Comparison of ENCODE assay signal across 37 cellular contexts in the genomic region with DNA sequence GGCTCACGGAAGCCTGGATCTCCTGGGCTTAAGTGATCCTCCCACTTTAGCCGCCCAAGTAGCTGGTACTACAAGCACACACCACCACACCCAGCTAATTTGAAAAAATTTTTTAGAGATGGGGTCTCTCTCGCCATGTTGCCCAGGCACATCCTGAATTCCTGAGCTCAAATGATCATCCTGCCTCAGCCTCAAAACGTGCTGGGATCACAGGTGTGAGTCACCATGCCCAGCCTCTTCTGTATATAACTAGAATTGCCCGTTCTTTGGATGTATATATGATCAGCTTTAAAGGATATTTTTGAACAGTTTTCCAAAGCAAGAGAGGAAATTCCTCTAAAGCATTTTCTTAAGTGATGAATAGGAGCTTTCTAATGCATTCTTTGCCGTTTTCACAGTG. TPM values are rescaled to one million over a fixed set of nuclear protein-coding genes. Genes with fewer than 3 reads are reported as not detected.
"Had no signal": no experiment of that assay in that cellular context is flagged by ENCODE, and none has a peak within 500 bp of the region (broad histone marks: within the 10 kb centered on the region; RNA-seq: fewer than 3 reads in every experiment).

No MANE protein-coding gene starts in this region.

- H3K27ac ChIP-seq: adrenal gland, body of pancreas, brain microvascular endothelial cell, breast epithelium, VCaP had no signal

- H3K27ac Mint-ChIP-seq: activated B cell treated with CpG ODN at 0.5 μM for 24 hours; activated CD4-positive, alpha-beta memory T cell treated with anti-CD3 and anti-CD28 coated beads for 36 hours; activated CD4-positive, alpha-beta T cell treated with anti-CD3 and anti-CD28 coated beads, Interleukin-2, amount 10 ng/mL, durations not matched to agents 24 days and 14 days; activated CD8-positive, alpha-beta T cell treated with anti-CD3 and anti-CD28 coated beads for 36 hours; activated naive CD4-positive, alpha-beta T cell treated with anti-CD3 and anti-CD28 coated beads for 36 hours; activated naive CD4-positive, alpha-beta T cell treated with anti-CD3 and anti-CD28 coated beads, Interleukin-2, amount 50 U/mL, for 72 hours; activated naive CD8-positive, alpha-beta T cell treated with anti-CD3 and anti-CD28 coated beads for 36 hours; activated T-cell treated with anti-CD3 and anti-CD28 coated beads, Interleukin-2, amount 50 U/mL, for 72 hours; activated T-helper 1 cell treated with anti-CD3 and anti-CD28 coated beads, Interleukin-12 subunit alpha, Interleukin-12 subunit beta, Interleukin-2, Interleukin-4 antibody, amounts not matched to agents 30 ng/mL and 10 ng/mL and 1 ng/mL, durations not matched to agents 14 hours and 24 hours and 36 hours; activated T-helper 17 cell treated with anti-CD3 and anti-CD28 coated beads, Interleukin-2, amount 50 U/mL, for 72 hours; T-helper 1 cell treated with Interleukin-12 subunit alpha and Interleukin-12 subunit beta and Interleukin-4 antibody, amounts not matched to agents 30 μg/mL and 1 μg/mL, for 36 hours; T-helper 2 cell treated with Interferon-gamma antibody and Interleukin-4, amounts not matched to agents 5 μg/mL and 100 μg/mL, for 36 hours had no signal

- H3K27me3 Mint-ChIP-seq: activated B cell treated with CpG ODN at 0.5 μM for 24 hours; activated CD4-positive, alpha-beta memory T cell treated with anti-CD3 and anti-CD28 coated beads for 36 hours; activated CD4-positive, alpha-beta T cell treated with anti-CD3 and anti-CD28 coated beads, Interleukin-2, amount 10 ng/mL, durations not matched to agents 24 days and 14 days; activated CD8-positive, alpha-beta T cell treated with anti-CD3 and anti-CD28 coated beads for 36 hours; activated naive CD8-positive, alpha-beta T cell treated with anti-CD3 and anti-CD28 coated beads for 36 hours; activated T-helper 17 cell treated with anti-CD3 and anti-CD28 coated beads, Interleukin-2, amount 50 U/mL, for 72 hours had no signal

- DNase-seq: activated B cell treated with CpG ODN at 0.5 μM for 24 hours; activated CD4-positive, alpha-beta memory T cell treated with anti-CD3 and anti-CD28 coated beads for 36 hours; activated CD4-positive, alpha-beta T cell treated with anti-CD3 and anti-CD28 coated beads for 4 hours; activated CD4-positive, alpha-beta T cell treated with anti-CD3 and anti-CD28 coated beads, Interleukin-2, amount 10 ng/mL, durations not matched to agents 24 days and 14 days; activated CD4-positive, alpha-beta T cell treated with anti-CD3 and anti-CD28 coated beads, Interleukin-2, amount 50 U/mL, for 1 hour; activated CD4-positive, alpha-beta T cell treated with anti-CD3 and anti-CD28 coated beads, Interleukin-2, amount 50 U/mL, for 4 hours; activated CD4-positive, CD25-positive, alpha-beta regulatory T cell treated with anti-CD3 and anti-CD28 coated beads, Interleukin-2, amount 50 U/mL, for 72 hours; activated CD8-positive, alpha-beta memory T cell treated with anti-CD3 and anti-CD28 coated beads, Interleukin-2, amount 50 U/mL, for 4 hours; activated CD8-positive, alpha-beta T cell treated with anti-CD3 and anti-CD28 coated beads for 36 hours; activated effector memory CD4-positive, alpha-beta T cell treated with anti-CD3 and anti-CD28 coated beads, Interleukin-2, amount 50 U/mL, for 16 hours; activated gamma-delta T cell treated with Interleukin-2 at 50 U/mL for 16 hours; activated naive CD4-positive, alpha-beta T cell; activated naive CD4-positive, alpha-beta T cell treated with anti-CD3 and anti-CD28 coated beads for 36 hours; activated naive CD4-positive, alpha-beta T cell treated with anti-CD3 and anti-CD28 coated beads, Interleukin-2, amount 50 U/mL, for 16 hours; activated naive CD8-positive, alpha-beta T cell treated with anti-CD3 and anti-CD28 coated beads for 36 hours; activated T-cell treated with anti-CD3 and anti-CD28 coated beads for 4 hours; activated T-cell treated with anti-CD3 and anti-CD28 coated beads, Interleukin-2, amount 50 U/mL, for 1 hour; activated T-cell treated with anti-CD3 and anti-CD28 coated beads, Interleukin-2, amount 50 U/mL, for 4 hours; activated T-cell treated with anti-CD3 and anti-CD28 coated beads, Interleukin-2, amount 50 U/mL, for 72 hours; adrenal gland; amniotic stem cell; aorta; body of pancreas; brain microvascular endothelial cell; central memory CD4-positive, alpha-beta T cell; T-helper 1 cell; T-helper 2 cell; T-helper 9 cell had no signal

- H3K36me3 Mint-ChIP-seq: activated CD4-positive, alpha-beta memory T cell treated with anti-CD3 and anti-CD28 coated beads for 36 hours; activated naive CD4-positive, alpha-beta T cell treated with anti-CD3 and anti-CD28 coated beads, Interleukin-2, amount 50 U/mL, for 72 hours; activated naive CD8-positive, alpha-beta T cell treated with anti-CD3 and anti-CD28 coated beads for 36 hours had no signal

- H3K4me3 ChIP-seq: adrenal gland, body of pancreas, breast epithelium had no signal

- ATAC-seq: activated CD8-positive, alpha-beta T cell treated with anti-CD3 and anti-CD28 coated beads for 36 hours; activated naive CD4-positive, alpha-beta T cell treated with anti-CD3 and anti-CD28 coated beads, Interleukin-2, amount 50 U/mL, for 72 hours; activated T-cell treated with anti-CD3 and anti-CD28 coated beads, Interleukin-2, amount 50 U/mL, for 4 hours; activated T-cell treated with anti-CD3 and anti-CD28 coated beads, Interleukin-2, amount 50 U/mL, for 72 hours; activated T-helper 17 cell treated with anti-CD3 and anti-CD28 coated beads, Interleukin-2, amount 50 U/mL, for 72 hours; body of pancreas had no signal

- H3K27me3 ChIP-seq: adrenal gland, body of pancreas, brain microvascular endothelial cell, breast epithelium had no signal

- H3K4me1 ChIP-seq: adrenal gland, body of pancreas, breast epithelium had no signal

- H3K36me3 ChIP-seq: adrenal gland, brain microvascular endothelial cell, breast epithelium had no signal

- H3K4me3 Mint-ChIP-seq: activated B cell treated with CpG ODN at 0.5 μM for 24 hours; activated CD4-positive, alpha-beta memory T cell treated with anti-CD3 and anti-CD28 coated beads for 36 hours; activated CD4-positive, alpha-beta T cell treated with anti-CD3 and anti-CD28 coated beads, Interleukin-2, amount 10 ng/mL, durations not matched to agents 24 days and 14 days; activated CD8-positive, alpha-beta T cell treated with anti-CD3 and anti-CD28 coated beads for 36 hours; activated naive CD4-positive, alpha-beta T cell treated with anti-CD3 and anti-CD28 coated beads for 36 hours; activated naive CD8-positive, alpha-beta T cell treated with anti-CD3 and anti-CD28 coated beads for 36 hours; activated T-cell treated with anti-CD3 and anti-CD28 coated beads, Interleukin-2, amount 50 U/mL, for 4 hours; activated T-cell treated with anti-CD3 and anti-CD28 coated beads, Interleukin-2, amount 50 U/mL, for 72 hours; activated T-helper 1 cell treated with anti-CD3 and anti-CD28 coated beads, Interleukin-12 subunit alpha, Interleukin-12 subunit beta, Interleukin-2, Interleukin-4 antibody, amounts not matched to agents 30 ng/mL and 10 ng/mL and 1 ng/mL, durations not matched to agents 14 hours and 24 hours and 36 hours; activated T-helper 17 cell treated with anti-CD3 and anti-CD28 coated beads, Interleukin-2, amount 50 U/mL, for 72 hours; T-helper 1 cell treated with Interleukin-12 subunit alpha and Interleukin-12 subunit beta and Interleukin-4 antibody, amounts not matched to agents 30 μg/mL and 1 μg/mL, for 36 hours; T-helper 2 cell treated with Interferon-gamma antibody and Interleukin-4, amounts not matched to agents 5 μg/mL and 100 μg/mL, for 36 hours had no signal

- H3K9me3 ChIP-seq: adrenal gland, body of pancreas, breast epithelium had no signal

- H3K4me1 Mint-ChIP-seq: activated B cell treated with CpG ODN at 0.5 μM for 24 hours; activated CD4-positive, alpha-beta T cell treated with anti-CD3 and anti-CD28 coated beads, Interleukin-2, amount 10 ng/mL, durations not matched to agents 24 days and 14 days; activated naive CD8-positive, alpha-beta T cell treated with anti-CD3 and anti-CD28 coated beads for 36 hours; activated T-helper 17 cell treated with anti-CD3 and anti-CD28 coated beads, Interleukin-2, amount 50 U/mL, for 72 hours had no signal

RNA-seq across cellular contexts. Expression of a gene that starts 22.7 kb away (rescaled TPM):
- total RNA-seq: activated B cell treated with CpG ODN at 0.5 μM for 24 hours; activated CD4-positive, alpha-beta memory T cell treated with anti-CD3 and anti-CD28 coated beads for 36 hours; activated CD4-positive, alpha-beta T cell treated with anti-CD3 and anti-CD28 coated beads, Interleukin-2, amount 10 ng/mL, durations not matched to agents 24 days and 14 days; activated CD8-positive, alpha-beta memory T cell treated with anti-CD3 and anti-CD28 coated beads for 36 hours; activated CD8-positive, alpha-beta T cell treated with anti-CD3 and anti-CD28 coated beads for 36 hours; activated naive CD4-positive, alpha-beta T cell treated with anti-CD3 and anti-CD28 coated beads for 36 hours; activated naive CD4-positive, alpha-beta T cell treated with anti-CD3 and anti-CD28 coated beads, Interleukin-2, amount 50 U/mL, for 72 hours; activated naive CD8-positive, alpha-beta T cell treated with anti-CD3 and anti-CD28 coated beads for 36 hours; activated T-cell treated with anti-CD3 and anti-CD28 coated beads, Interleukin-2, amount 50 U/mL, for 4 hours; activated T-cell treated with anti-CD3 and anti-CD28 coated beads, Interleukin-2, amount 50 U/mL, for 72 hours; activated T-helper 17 cell treated with anti-CD3 and anti-CD28 coated beads, Interleukin-2, amount 50 U/mL, for 72 hours; aorta; breast epithelium; cardiac septum had no signal
- polyA plus RNA-seq: adrenal gland, aorta had no signal
